8 cellular contexts compared by ENCODE assay signal in the genomic region with DNA sequence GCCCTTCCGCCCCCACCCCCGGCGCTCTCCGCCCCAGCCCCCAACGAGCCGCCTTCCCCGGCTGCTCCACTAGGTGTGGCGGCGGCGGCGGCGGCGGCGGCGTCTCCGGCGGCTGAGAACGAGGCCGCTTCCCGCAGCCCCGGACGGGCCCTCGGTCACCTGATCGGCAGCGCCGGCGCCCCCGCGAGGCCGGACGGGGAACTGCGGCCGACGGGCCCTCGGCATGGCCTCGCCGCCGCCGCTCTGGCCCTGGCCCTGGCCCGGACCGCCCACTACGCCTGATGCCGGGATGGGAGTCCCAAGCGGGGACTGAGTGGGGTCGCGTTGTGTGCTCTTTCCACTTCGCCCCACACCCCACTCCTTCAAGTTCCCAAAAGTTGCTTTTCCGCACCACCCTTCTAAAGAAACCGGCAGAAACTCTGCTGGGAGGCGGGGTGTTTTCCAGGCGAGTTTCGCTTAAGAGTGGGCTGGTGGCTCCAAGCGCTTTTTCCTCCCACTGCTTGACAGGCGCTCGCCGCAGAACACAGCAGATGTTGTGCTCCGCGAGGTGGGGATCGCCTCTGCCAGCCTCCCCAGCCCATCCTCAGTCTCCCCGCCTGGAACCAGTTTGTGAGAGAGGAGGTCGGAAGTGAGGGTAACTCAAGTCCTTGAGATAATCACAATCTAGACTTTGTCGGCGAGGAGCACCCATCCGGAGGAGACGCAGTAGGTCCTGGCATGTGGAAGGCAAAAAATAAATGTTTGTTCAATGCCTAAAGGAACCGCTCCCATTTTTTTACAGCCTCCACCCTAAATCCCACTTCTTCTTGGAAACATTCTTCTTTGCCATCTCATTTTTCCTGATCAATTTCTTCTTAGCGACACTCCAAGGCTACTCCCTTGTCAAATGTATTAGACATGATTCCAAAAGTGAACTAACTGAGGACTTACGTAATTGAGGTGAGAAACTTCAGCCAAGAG. TPM values are rescaled to one million over a fixed set of nuclear protein-coding genes. Genes with fewer than 3 reads are reported as not detected.
DNase-seq lines count a peak whose midpoint lies in the region; ATAC-seq and TF ChIP-seq lines count a peak whose summit lies in the region.

TSS of gene NCKAP1 (minus strand) at position 117 of the 960 bp plus-strand sequence. CDS start 358 bp downstream, outside the sequence.

- ATAC-seq in GM21529 (IDR thresholded peaks at IDR 0.05; ENCODE audit: unreplicated experiment) = peak; percentile 75

- H3K9me3 Mint-ChIP-seq in activated naive CD8-positive, alpha-beta T cell treated with anti-CD3 and anti-CD28 coated beads for 36 hours = no peaks in the 10 kb centered on the region

- H3K4me3 Mint-ChIP-seq in activated naive CD8-positive, alpha-beta T cell treated with anti-CD3 and anti-CD28 coated beads for 36 hours = peak within 1 kb of the TSS; percentile 77

- H3K4me2 ChIP-seq in SK-N-SH = peak within 1 kb of the TSS; percentile 75

- H3K4me1 Mint-ChIP-seq in activated naive CD8-positive, alpha-beta T cell treated with anti-CD3 and anti-CD28 coated beads for 36 hours = peaks cover 27% of the 10 kb centered on the region

- H2AFZ ChIP-seq in SK-N-SH (ENCODE audit: low read depth) = peak within 1 kb of the TSS; percentile 90

- H3K36me3 Mint-ChIP-seq in activated naive CD8-positive, alpha-beta T cell treated with anti-CD3 and anti-CD28 coated beads for 36 hours = no peaks in the 10 kb centered on the region

- no peaks in the 10 kb centered on the region for H3K9me2 ChIP-seq in SK-N-SH

- POLR2A ChIA-PET in SK-N-SH (lab: Yijun Ruan, JAX) = interaction anchor here (0.8 kb wide), 1 partner anchor 206 kb away, joined by 3 read pairs; no protein-coding TSS in a partner anchor

- H3K4me3 ChIP-seq in SK-N-SH (ENCODE audit: low read depth in 2 of 2, low read length in 1 of 2) = peak within 1 kb of the TSS; percentile 71 to 79

- peaks cover 44% of the 10 kb centered on the region for H3K79me2 ChIP-seq in SK-N-SH (ENCODE audit: insufficient read depth)

- H3K4me1 ChIP-seq in SK-N-SH (ENCODE audit: control insufficient read depth in 1 of 2, insufficient read depth in 2 of 2, low read depth in 1 of 2, low read length in 1 of 2) = peaks cover 20 to 21% of the 10 kb centered on the region in 2 experiments; a peak in 3 of 4 replicates

- H3K36me3 ChIP-seq in SK-N-SH (replicated peaks in 1 of 2; ENCODE audit: control insufficient read depth in 1 of 2, insufficient read depth in 2 of 2, low read length in 1 of 2) = no peaks in the 10 kb centered on the region

- H3K27me3 Mint-ChIP-seq in activated naive CD8-positive, alpha-beta T cell treated with anti-CD3 and anti-CD28 coated beads for 36 hours = peaks cover 81% of the 10 kb centered on the region

- H3K27ac ChIP-seq in SK-N-SH (ENCODE audit: low read depth in 2 of 2, low read length in 1 of 2) = peak within 1 kb of the TSS; percentile 86 to 91

- peaks cover 14% of the 10 kb centered on the region for H3F3A ChIP-seq in SK-N-SH (replicated peaks; ENCODE audit: insufficient read depth)

- no peaks in the 10 kb centered on the region for H3K27me3 ChIP-seq in SK-N-SH (ENCODE audit: insufficient read depth)

- H3K9ac ChIP-seq in SK-N-SH = peak within 1 kb of the TSS; percentile 95

- H3K27ac Mint-ChIP-seq in activated naive CD8-positive, alpha-beta T cell treated with anti-CD3 and anti-CD28 coated beads for 36 hours = no peak within 1 kb of the TSS

- WGBS in SK-N-SH (ENCODE audit: low lambda C conversion rate) = 20% methylated on average over 30 of the region's 68 CpGs

- TF ChIP-seq RAD21 in Ishikawa (IDR thresholded peaks at IDR 0.05; ENCODE audit: low read depth) (peak; percentile 58; the same call in 1 of the 2 replicates), SK-N-SH (IDR thresholded peaks at IDR 0.05; ENCODE audit: low read length) (peak; percentile 48)

- peak; percentile 79 for DNase-seq in DMS153 treated with DMSO at 0.1 percent for 48 hours (lab: John Stamatoyannopoulos, UW; ENCODE audit: unreplicated experiment)
- DNase-seq in SK-N-SH = peak; percentile 93
- peak; percentile 86 for DNase-seq in activated naive CD8-positive, alpha-beta T cell treated with anti-CD3 and anti-CD28 coated beads for 36 hours
- DNase-seq in glomerular visceral epithelial cell (ENCODE audit: extremely low spot score) = peak; percentile 95
- DNase-seq in nucleus accumbens (lab: John Stamatoyannopoulos, UW) = peak in 54 of 56 donors; percentile 26 to 90 (median 76)

- 0 out of 2 replicates have a peak, but pooled peaks have one; percentile 11 for TF ChIP-seq EP300 in Ishikawa (IDR thresholded peaks at IDR 0.05; ENCODE audit: borderline replicate concordance)
- TF ChIP-seq EP300 in SK-N-SH (IDR thresholded peaks at IDR 0.05; ENCODE audit: borderline replicate concordance in 1 of 2, low read depth in 1 of 2, low read length in 1 of 2) = no peak

- CTCF ChIA-PET in SK-N-SH (lab: Yijun Ruan, JAX) = interaction anchor here (0.9 to 1.4 kb wide), 2 partner anchors 46 to 55 kb away, joined by 3 read pairs; no protein-coding TSS in a partner anchor

- TF ChIP-seq CTCF in SK-N-SH (IDR thresholded peaks at IDR 0.05) (peak; percentile 69), subcutaneous adipose tissue (IDR thresholded peaks at IDR 0.05; ENCODE audit: low read depth) (no peak)

- peaks cover 35% of the 10 kb centered on the region for H4K20me1 ChIP-seq in SK-N-SH (ENCODE audit: insufficient read depth)

- no peaks in the 10 kb centered on the region for H3K9me3 ChIP-seq in SK-N-SH

TF ChIP-seq in Ishikawa, 13 proteins besides CTCF, POLR2A, EP300 and RAD21 (continues in another document):
- TF ChIP-seq REST (IDR thresholded peaks at IDR 0.05; ENCODE audit: low read depth) (no peak), CREB1 (IDR thresholded peaks at IDR 0.05; ENCODE audit: low read depth) (no peak), TAF1 (IDR thresholded peaks at IDR 0.05; ENCODE audit: low read depth) (peak; percentile 53), CEBPB (IDR thresholded peaks at IDR 0.05) (no peak), TEAD4 (IDR thresholded peaks at IDR 0.05) (peak; percentile 11; the same call in 1 of the 2 replicates), YY1 (IDR thresholded peaks at IDR 0.05; ENCODE audit: low read depth) (no peak)

TF ChIP-seq in SK-N-SH, 30 proteins besides CTCF, POLR2A, EP300 and RAD21 (continues in another document):
- peak; percentile 74 for TF ChIP-seq MXI1 (IDR thresholded peaks at IDR 0.05; ENCODE audit: low read depth, low read length)
- no peak for TF ChIP-seq RXRA (IDR thresholded peaks at IDR 0.05; ENCODE audit: borderline replicate concordance, low read depth)
- no peak for TF ChIP-seq GATA2 (CRISPR knock-in tag; IDR thresholded peaks at IDR 0.05)
- TF ChIP-seq IRF3 (IDR thresholded peaks at IDR 0.05; ENCODE audit: low read depth, low read length) = no peak
- no peak for TF ChIP-seq POLR2AphosphoS5 (IDR thresholded peaks at IDR 0.05; ENCODE audit: low read depth, low read length)
- TF ChIP-seq REST (IDR thresholded peaks at IDR 0.05; ENCODE audit: low read depth, low read length) = no peak
- TF ChIP-seq FOXM1 (IDR thresholded peaks at IDR 0.05; ENCODE audit: low read depth) = no peak
- peak; percentile 41; the same call in 1 of the 2 replicates for TF ChIP-seq SMC3 (IDR thresholded peaks at IDR 0.05; ENCODE audit: low read depth, low read length)
- TF ChIP-seq FOXJ3 (CRISPR knock-in tag; IDR thresholded peaks at IDR 0.05) = no peak
- TF ChIP-seq MAX (IDR thresholded peaks at IDR 0.05; ENCODE audit: low read depth) = no peak; the same call in 1 of the 2 replicates
- no peak for TF ChIP-seq TEAD4 (IDR thresholded peaks at IDR 0.05; ENCODE audit: borderline replicate concordance, insufficient read depth)
- no peak for TF ChIP-seq TCF12 (IDR thresholded peaks at IDR 0.05)
- TF ChIP-seq NRF1 (IDR thresholded peaks at IDR 0.05; ENCODE audit: low read depth, low read length) = no peak

RNA-seq across cellular contexts. Expression of gene NCKAP1, which starts in this region (rescaled TPM):
- 64.0 and 75.3 TPM in 2 replicates for polyA plus RNA-seq in SK-N-SH (2012; rRNA removed)
- 84.7 and 86.2 TPM in 2 replicates for polyA plus RNA-seq in SK-N-SH (2012; cell fraction: cytosol; rRNA removed)
- polyA plus RNA-seq in SK-N-SH (2012; cell fraction: nucleus; rRNA removed) = 24.2 and 67.0 TPM in 2 replicates
- total RNA-seq in activated naive CD8-positive, alpha-beta T cell treated with anti-CD3 and anti-CD28 coated beads for 36 hours = 1 to 10 TPM; 1.2 to 1.4 TPM
- total RNA-seq in subcutaneous adipose tissue = 100 to 1,000 TPM; 123 to 308 (median 157) TPM

Comparison
In these comparisons a context has a peak if more than half of its experiments do, and no peak if none do; other contexts are left out.
1. Peak in every context shown above with its lines: DNase-seq, ATAC-seq, H3K4me3 ChIP-seq and H3K27ac ChIP-seq.
2. RNA of gene NCKAP1 (total RNA-seq): 123 to 308 TPM in subcutaneous adipose tissue; 1.2 to 1.4 TPM in activated naive CD8-positive, alpha-beta T cell treated with anti-CD3 and anti-CD28 coated beads for 36 hours; every median in the first group is over 10 times any median in the second.